Comparison of ENCODE assay signal across 23 cellular contexts in genomic region chr3:37097776-37098175, GRCh38.
DNase-seq lines count a peak whose midpoint lies in the region; ATAC-seq, FAIRE-seq and TF ChIP-seq lines count a peak whose summit lies in the region.
"Had no signal": no experiment of that assay in that cellular context is flagged by ENCODE, and none has a peak within 500 bp of the region (broad histone marks: within the 10 kb centered on the region; RNA-seq: fewer than 3 reads in every experiment).

No MANE protein-coding gene starts in this region.

- H3K9ac ChIP-seq in smooth muscle cell (ENCODE audit: low read depth), result no peak overlapping the region

- no peaks in the 10 kb centered on the region for H3K9me3 ChIP-seq in smooth muscle cell (replicated peaks; ENCODE audit: low read depth)
- H3K9me3 ChIP-seq in testis, result no peaks in the 10 kb centered on the region
- H3K9me3 ChIP-seq: transverse colon had no signal

- TF ChIP-seq POLR2A in testis (IDR thresholded peaks at IDR 0.05), result no peak

- H3K4me3 ChIP-seq in fibroblast of villous mesenchyme (ENCODE audit: low read depth, low read length) (no peak overlapping the region), smooth muscle cell (no peak overlapping the region), testis (no peak overlapping the region)
- H3K4me3 ChIP-seq: transverse colon had no signal

- peaks cover 2% of the 10 kb centered on the region for H3K79me2 ChIP-seq in smooth muscle cell (ENCODE audit: low read depth)

- H3K4me2 ChIP-seq in smooth muscle cell, result no peak overlapping the region

- H3K4me1 ChIP-seq in smooth muscle cell (ENCODE audit: low read depth) (peaks cover 13% of the 10 kb centered on the region), testis (peaks cover 10% of the 10 kb centered on the region)

- intact Hi-C loops in testis (cut with DNase I; ENCODE audit: low total_unique reads), result no loop called here

- no peaks in the 10 kb centered on the region for H3F3A ChIP-seq in smooth muscle cell (ENCODE audit: low read depth)

- H4K20me1 ChIP-seq in smooth muscle cell (ENCODE audit: low read depth), result no peaks in the 10 kb centered on the region

- DNase-seq in GM19239 (ENCODE audit: insufficient read length, low spot score) (peak; percentile 2), fibroblast of villous mesenchyme (ENCODE audit: low read depth) (peak; percentile 36), smooth muscle cell (lab: John Stamatoyannopoulos, UW; ENCODE audit: unreplicated experiment) (no peak), testis (no peak), cerebellar nuclear complex (lab: John Stamatoyannopoulos, UW) (no peak)
- DNase-seq in activated naive CD4-positive, alpha-beta T cell treated with anti-CD3 and anti-CD28 coated beads, Interleukin-2, amount 50 U/mL, for 16 hours, result no peak
- DNase-seq: activated CD4-positive, alpha-beta T cell treated with anti-CD3 and anti-CD28 coated beads, Interleukin-2, amount 50 U/mL, for 48 hours; activated CD4-positive, CD25-positive, alpha-beta regulatory T cell; activated CD8-positive, alpha-beta memory T cell treated with anti-CD3 and anti-CD28 coated beads, Interleukin-2, amount 50 U/mL, for 48 hours; activated effector memory CD4-positive, alpha-beta T cell treated with Interleukin-2 at 50 U/mL for 16 hours; cortex of kidney; DMS79 treated with DMSO at 0.1 percent for 48 hours; H9; left ventricle myocardium superior; NCI-H187 treated with DMSO at 0.1 percent for 48 hours; NCI-H748 treated with DMSO at 0.1 percent for 48 hours; stimulated activated CD4-positive, alpha-beta T cell treated with anti-CD3 and anti-CD28 coated beads, Interleukin-4, amount 100 ng/mL, for 1 hour; stimulated activated naive CD8-positive, alpha-beta T cell treated with anti-CD3 and anti-CD28 coated beads, Interleukin-15, Interleukin-2, amounts not matched to agents 100 U/mL and 50 U/mL, for 24 hours; transverse colon had no signal

- TF ChIP-seq CTCF in fibroblast of villous mesenchyme (IDR thresholded peaks at IDR 0.05; ENCODE audit: insufficient read depth, low read depth, low read length), result no peak
- TF ChIP-seq CTCF in smooth muscle cell (IDR thresholded peaks at IDR 0.05; ENCODE audit: borderline replicate concordance, insufficient read depth, poor library complexity, severe bottlenecking), result no peak
- TF ChIP-seq CTCF in testis (IDR thresholded peaks at IDR 0.05), result no peak

- ATAC-seq in HG03378 (IDR thresholded peaks at IDR 0.05; ENCODE audit: unreplicated experiment), result peak; percentile 61
- no peak for ATAC-seq in HG03571 (IDR thresholded peaks at IDR 0.05; ENCODE audit: unreplicated experiment)
- ATAC-seq: natural killer cell treated with Interleukin-12 subunit alpha and Interleukin-12 subunit beta and Interleukin-15 and Interleukin-18, amount 100 ng/mL, for 72 hours; stimulated activated naive CD8-positive, alpha-beta T cell treated with anti-CD3 and anti-CD28 coated beads, Interleukin-15, Interleukin-2, amounts not matched to agents 100 U/mL and 50 U/mL, for 24 hours had no signal

- no peaks in the 10 kb centered on the region for H3K27me3 ChIP-seq in smooth muscle cell (ENCODE audit: low read depth)
- H3K27me3 ChIP-seq in testis, result no peaks in the 10 kb centered on the region
- H3K27me3 ChIP-seq: transverse colon had no signal

- no peak overlapping the region for H2AFZ ChIP-seq in smooth muscle cell (ENCODE audit: low read depth)

- H3K27ac ChIP-seq in smooth muscle cell (ENCODE audit: low read depth), result peak overlapping the region; percentile 59
- peak overlapping the region in 1 of 2 donors; percentile 20 for H3K27ac ChIP-seq in testis
- H3K27ac ChIP-seq: RWPE1, transverse colon had no signal

- peaks cover 5% of the 10 kb centered on the region for H3K36me3 ChIP-seq in smooth muscle cell (ENCODE audit: low read depth)
- no peaks in the 10 kb centered on the region for H3K36me3 ChIP-seq in testis (ENCODE audit: low read depth, missing control alignments)

- no peak for FAIRE-seq in GM19239 (lab: Jason Lieb, UNC)

Comparison
In these comparisons a context has a peak if more than half of its experiments do, and no peak if none do; other contexts are left out.
1. DNase-seq: peak in GM19239 (single experiment) and fibroblast of villous mesenchyme (single experiment); none in smooth muscle cell (single experiment), testis (single experiment), activated naive CD4-positive, alpha-beta T cell treated with anti-CD3 and anti-CD28 coated beads, Interleukin-2, amount 50 U/mL, for 16 hours (single experiment) and cerebellar nuclear complex (0 of 2).